3 cellular contexts compared by ENCODE assay signal in the genomic region with DNA sequence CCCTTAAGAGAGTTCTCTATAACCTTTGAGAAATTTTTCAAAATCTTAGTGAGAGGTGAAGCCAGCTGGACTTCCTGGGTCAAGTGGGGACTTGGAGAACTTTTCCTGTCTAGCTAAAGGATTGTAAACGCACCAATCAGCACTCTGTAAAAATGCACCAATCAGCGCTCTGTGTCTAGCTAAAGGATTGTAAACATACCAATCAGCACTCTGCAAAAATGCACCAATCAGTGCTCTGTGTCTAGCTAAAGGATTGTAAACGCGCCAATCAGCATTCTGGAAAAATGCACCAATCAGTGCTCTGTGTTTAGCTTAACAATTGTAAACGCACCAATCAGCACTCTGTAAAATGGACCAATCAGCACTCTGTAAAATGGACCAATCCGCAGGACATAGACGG. TPM values are rescaled to one million over a fixed set of nuclear protein-coding genes. Genes with fewer than 3 reads are reported as not detected.
"Had no signal": no experiment of that assay in that cellular context is flagged by ENCODE, and none has a peak within 500 bp of the region (broad histone marks: within the 10 kb centered on the region; RNA-seq: fewer than 3 reads in every experiment).

No MANE protein-coding gene starts in this region.

RNA-seq across cellular contexts. Expression of gene DNAAF4, which starts 21.0 kb away (rescaled TPM):
- total RNA-seq: left lobe of liver, mononuclear cell had no signal
- polyA plus RNA-seq: immature natural killer cell had no signal
